In genomic region chr5:98631311-98632054, GRCh38 we compare ENCODE assay signal across 19 cellular contexts.
DNase-seq lines count a peak whose midpoint lies in the region; ATAC-seq and TF ChIP-seq lines count a peak whose summit lies in the region.
"Had no signal": no experiment of that assay in that cellular context is flagged by ENCODE, and none has a peak within 500 bp of the region (broad histone marks: within the 10 kb centered on the region; RNA-seq: fewer than 3 reads in every experiment).

No MANE protein-coding gene starts in this region.

- 71% methylated on average over 1 of the region's 1 CpG for WGBS in suprapubic skin

- H3K27me3 ChIP-seq in suprapubic skin (no peaks in the 10 kb centered on the region), uterus (no peaks in the 10 kb centered on the region)
- H3K27me3 ChIP-seq: BLaER1 treated with 17β-estradiol and CSF1 and Interleukin-3, amounts not matched to agents 10 nM and 100 nM; testis had no signal

- peaks cover 5% of the 10 kb centered on the region for H3K9me3 ChIP-seq in suprapubic skin
- no peaks in the 10 kb centered on the region for H3K9me3 ChIP-seq in uterus
- H3K9me3 ChIP-seq: BLaER1 treated with 17β-estradiol and CSF1 and Interleukin-3, amounts not matched to agents 10 nM and 100 nM; testis had no signal

- H3K4me3 ChIP-seq in epithelial cell of esophagus (ENCODE audit: low read length) (no peak overlapping the region), suprapubic skin (no peak overlapping the region), uterus (no peak overlapping the region)
- H3K4me3 ChIP-seq: BLaER1 treated with 17β-estradiol and CSF1 and Interleukin-3, amounts not matched to agents 10 nM and 100 nM; testis had no signal

- no peak for TF ChIP-seq EP300 in suprapubic skin (IDR thresholded peaks at IDR 0.05)

- in situ Hi-C loops in Caki2 (cut with HindIII; ENCODE audit: low pct_unique_long_range_greater_than_20kb, low sequenced_read_pairs) = no loop called here

- peak; percentile 55 for DNase-seq in Caki2 (ENCODE audit: low read depth)
- DNase-seq in NCI-H69 (lab: John Stamatoyannopoulos, UW) = peak; percentile 20
- peak; percentile 39 for DNase-seq in epithelial cell of esophagus (ENCODE audit: low read depth)
- peak; percentile 60 for DNase-seq in non-pigmented ciliary epithelial cell (ENCODE audit: low read depth)
- no peak for DNase-seq in COR-L47 (lab: John Stamatoyannopoulos, UW)
- DNase-seq in suprapubic skin (ENCODE audit: low spot score in 2 of 2) = no peak
- no peak for DNase-seq in uterus
- DNase-seq: activated CD4-positive, CD25-positive, alpha-beta regulatory T cell treated with anti-CD3 and anti-CD28 coated beads, Interleukin-2, amount 50 U/mL, for 72 hours; activated CD8-positive, alpha-beta memory T cell treated with anti-CD3 and anti-CD28 coated beads, Interleukin-2, amount 50 U/mL, for 4 hours; DND-41; foreskin melanocyte; immature natural killer cell; midbrain; NCI-H1417; NCI-H510A treated with DMSO at 0.1 percent for 48 hours; testis had no signal

- TF ChIP-seq CTCF in epithelial cell of esophagus (IDR thresholded peaks at IDR 0.05; ENCODE audit: insufficient read depth, low read depth, low read length, missing control alignments) (no peak), suprapubic skin (IDR thresholded peaks at IDR 0.05) (no peak), uterus (IDR thresholded peaks at IDR 0.05) (no peak)

- ATAC-seq in GM18907 (IDR thresholded peaks at IDR 0.05; ENCODE audit: unreplicated experiment) = no peak
- ATAC-seq: activated naive CD4-positive, alpha-beta T cell treated with anti-CD3 and anti-CD28 coated beads, Interleukin-2, amount 50 U/mL, for 72 hours had no signal

- H3K27ac ChIP-seq in suprapubic skin (no peak overlapping the region), uterus (no peak overlapping the region)
- H3K27ac ChIP-seq: BLaER1 treated with 17β-estradiol and CSF1 and Interleukin-3, amounts not matched to agents 10 nM and 100 nM; testis had no signal

- H3K4me1 ChIP-seq in suprapubic skin (no peaks in the 10 kb centered on the region), uterus (no peaks in the 10 kb centered on the region)
- H3K4me1 ChIP-seq: BLaER1 treated with 17β-estradiol and CSF1 and Interleukin-3, amounts not matched to agents 10 nM and 100 nM; testis had no signal

- H3K36me3 ChIP-seq in suprapubic skin (no peaks in the 10 kb centered on the region), uterus (no peaks in the 10 kb centered on the region)
- H3K36me3 ChIP-seq: BLaER1 treated with 17β-estradiol and CSF1 and Interleukin-3, amounts not matched to agents 10 nM and 100 nM had no signal

- intact Hi-C loops in uterus (cut with DNase I; ENCODE audit: low total_unique reads) = no loop called here

- TF ChIP-seq POLR2A in suprapubic skin (IDR thresholded peaks at IDR 0.05) = no peak
- no peak for TF ChIP-seq POLR2A in uterus (IDR thresholded peaks at IDR 0.05)

Comparison
In these comparisons a context has a peak if more than half of its experiments do, and no peak if none do; other contexts are left out.
1. DNase-seq: peak in Caki2 (single experiment), NCI-H69 (single experiment), epithelial cell of esophagus (single experiment) and non-pigmented ciliary epithelial cell (single experiment); none in COR-L47 (single experiment), suprapubic skin (0 of 2) and uterus (0 of 2).